In the genomic region with DNA sequence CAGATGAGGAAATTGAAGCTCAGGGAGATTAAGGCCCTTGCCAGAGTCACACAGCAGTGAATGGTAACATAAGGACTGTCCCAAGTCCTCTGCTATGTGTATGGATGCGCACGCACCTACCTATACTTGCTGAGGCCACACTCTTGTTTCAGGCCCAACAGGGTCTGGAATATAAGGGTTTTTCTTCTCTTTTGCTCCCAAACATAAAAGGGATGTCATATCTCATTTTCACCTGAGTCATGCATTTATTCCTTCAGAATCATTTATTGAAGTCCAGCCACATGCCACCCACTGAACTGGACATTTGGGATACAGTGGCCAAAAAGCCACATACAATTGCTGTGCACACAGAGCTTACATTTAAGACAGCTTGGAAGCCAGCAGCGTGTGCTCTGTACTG, we compare ENCODE assay signal across 12 cellular contexts.
"Had no signal": no experiment of that assay in that cellular context is flagged by ENCODE, and none has a peak within 500 bp of the region (broad histone marks: within the 10 kb centered on the region; RNA-seq: fewer than 3 reads in every experiment).

No MANE protein-coding gene starts in this region.

- DNase-seq: activated B cell treated with CpG ODN at 0.5 μM for 24 hours; activated CD4-positive, alpha-beta T cell treated with anti-CD3 and anti-CD28 coated beads, Interleukin-2, amount 10 ng/mL, durations not matched to agents 7 days and 5 days; activated naive CD4-positive, alpha-beta T cell treated with anti-CD3 and anti-CD28 coated beads, Interleukin-2, amount 50 U/mL, for 16 hours; adrenal gland; central memory CD4-positive, alpha-beta T cell; dermis blood vessel endothelial cell; immature natural killer cell; nephron progenitor cell; stimulated activated CD4-positive, alpha-beta T cell treated with anti-CD3 and anti-CD28 coated beads, Interleukin-4, amount 100 ng/mL, for 4 hours; stimulated activated naive CD8-positive, alpha-beta T cell treated with anti-CD3 and anti-CD28 coated beads, Interleukin-15, amount 100 ng/mL, for 72 hours had no signal

- H3K27me3 ChIP-seq: adrenal gland had no signal

- H3K4me1 ChIP-seq: adrenal gland had no signal

- H3K36me3 ChIP-seq: adrenal gland had no signal

- H3K4me3 ChIP-seq: adrenal gland, skin epidermis had no signal

- H3K9me3 ChIP-seq: adrenal gland had no signal

- ATAC-seq: esophagus mucosa; stimulated activated naive CD8-positive, alpha-beta T cell treated with anti-CD3 and anti-CD28 coated beads, Interleukin-15, amount 100 ng/mL, for 72 hours had no signal

- H3K27ac ChIP-seq: adrenal gland had no signal
